Comparison of ENCODE assay signal across 22 cellular contexts in genomic region chr4:48620861-48621260, GRCh38.
"Had no signal": no experiment of that assay in that cellular context is flagged by ENCODE, and none has a peak within 500 bp of the region (broad histone marks: within the 10 kb centered on the region; RNA-seq: fewer than 3 reads in every experiment).

No MANE protein-coding gene starts in this region.

- H3K9me3 ChIP-seq: esophagus squamous epithelium, left lung, stomach, thoracic aorta, upper lobe of right lung had no signal

- H3K27me3 Mint-ChIP-seq: activated naive CD8-positive, alpha-beta T cell; central memory CD8-positive, alpha-beta T cell; naive B cell; progenitor cell of endocrine pancreas had no signal

- DNase-seq: activated CD4-positive, alpha-beta T cell treated with anti-CD3 and anti-CD28 coated beads, Interleukin-2, amount 50 U/mL, for 48 hours; activated T-cell treated with anti-CD3 and anti-CD28 coated beads for 4 hours; cortex of kidney; effector CD4-positive, alpha-beta T cell; esophagus squamous epithelium; islet precursor cell; left lung; naive B cell; right cardiac atrium; stimulated activated CD4-positive, alpha-beta T cell treated with anti-CD3 and anti-CD28 coated beads, Interleukin-4, amount 100 ng/mL, for 1 hour; stomach; SW 1271; upper lobe of right lung; WERI-Rb-1 had no signal

- ATAC-seq: left lung, right cardiac atrium, upper lobe of right lung had no signal

- H3K27me3 ChIP-seq: esophagus squamous epithelium, hepatocyte, left lung, stomach, upper lobe of right lung had no signal

- H3K27ac ChIP-seq: esophagus squamous epithelium, hepatocyte, left lung, stomach, thoracic aorta, upper lobe of right lung, WERI-Rb-1 had no signal

- H3K27ac Mint-ChIP-seq: activated naive CD8-positive, alpha-beta T cell; activated T-helper 1 cell treated with anti-CD3 and anti-CD28 coated beads, Interleukin-12 subunit alpha, Interleukin-12 subunit beta, Interleukin-2, Interleukin-4 antibody, amounts not matched to agents 30 ng/mL and 10 ng/mL and 1 ng/mL, durations not matched to agents 14 hours and 24 hours and 36 hours; naive B cell; progenitor cell of endocrine pancreas had no signal

- H3K9me3 Mint-ChIP-seq: activated T-helper 1 cell treated with anti-CD3 and anti-CD28 coated beads, Interleukin-12 subunit alpha, Interleukin-12 subunit beta, Interleukin-2, Interleukin-4 antibody, amounts not matched to agents 30 ng/mL and 10 ng/mL and 1 ng/mL, durations not matched to agents 14 hours and 24 hours and 36 hours; central memory CD8-positive, alpha-beta T cell; naive B cell; neural crest cell had no signal

- H3K4me3 ChIP-seq: esophagus squamous epithelium, hepatocyte, left lung, smooth muscle cell, stomach, thoracic aorta, upper lobe of right lung had no signal

- H3K4me3 Mint-ChIP-seq: activated naive CD8-positive, alpha-beta T cell; activated T-helper 1 cell treated with anti-CD3 and anti-CD28 coated beads, Interleukin-12 subunit alpha, Interleukin-12 subunit beta, Interleukin-2, Interleukin-4 antibody, amounts not matched to agents 30 ng/mL and 10 ng/mL and 1 ng/mL, durations not matched to agents 14 hours and 24 hours and 36 hours; central memory CD8-positive, alpha-beta T cell; naive B cell; neural crest cell had no signal

- H3K4me1 ChIP-seq: left lung, upper lobe of right lung had no signal
